ENCODE assay signal across 34 cellular contexts in the genomic region with DNA sequence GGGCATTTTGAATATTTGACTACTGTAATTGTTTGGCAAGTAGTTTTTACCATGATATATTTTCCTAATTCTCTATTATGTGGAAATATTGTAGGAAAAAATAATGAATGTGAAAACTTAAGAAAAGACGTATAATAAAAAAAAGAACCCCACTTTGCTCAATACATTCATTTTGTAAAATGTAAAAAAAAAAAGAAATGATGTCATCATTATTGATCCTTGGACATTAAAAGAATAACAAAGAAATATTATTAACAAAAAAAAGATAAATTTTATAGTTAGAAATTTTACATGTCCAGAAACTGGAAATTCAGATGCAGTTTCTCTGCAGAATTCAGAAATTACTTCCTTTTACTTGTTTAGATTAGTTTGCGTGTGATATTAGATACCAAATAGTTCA. TPM values are rescaled to one million over a fixed set of nuclear protein-coding genes. Genes with fewer than 3 reads are reported as not detected.
"Had no signal": no experiment of that assay in that cellular context is flagged by ENCODE, and none has a peak within 500 bp of the region (broad histone marks: within the 10 kb centered on the region; RNA-seq: fewer than 3 reads in every experiment).

No MANE protein-coding gene starts in this region.

- H3K27ac ChIP-seq: body of pancreas, breast epithelium, cardiac muscle cell, coronary artery, dorsolateral prefrontal cortex, epithelial cell of prostate, esophagus squamous epithelium, WERI-Rb-1 had no signal

- H3K36me3 ChIP-seq: adrenal gland, breast epithelium, cardiac muscle cell, esophagus squamous epithelium, WERI-Rb-1 had no signal

- ATAC-seq: activated CD4-positive, alpha-beta T cell treated with anti-CD3 and anti-CD28 coated beads for 36 hours; activated CD8-positive, alpha-beta memory T cell treated with anti-CD3 and anti-CD28 coated beads, Interleukin-2, amount 10 ng/mL, durations not matched to agents 7 days and 5 days; activated CD8-positive, alpha-beta T cell treated with anti-CD3 and anti-CD28 coated beads, Interleukin-2, amount 10 ng/mL, durations not matched to agents 7 days and 5 days; activated naive CD8-positive, alpha-beta T cell treated with anti-CD3 and anti-CD28 coated beads, Interleukin-2, amount 50 U/mL, for 24 hours; body of pancreas; T-helper 17 cell had no signal

- H3K9me3 ChIP-seq: adrenal gland, body of pancreas, breast epithelium, esophagus squamous epithelium had no signal

- DNase-seq: activated CD4-positive, alpha-beta memory T cell treated with anti-CD3 and anti-CD28 coated beads for 36 hours; activated CD4-positive, alpha-beta T cell treated with anti-CD3 and anti-CD28 coated beads for 36 hours; activated CD4-positive, alpha-beta T cell treated with anti-CD3 and anti-CD28 coated beads, Interleukin-2, amount 10 ng/mL, durations not matched to agents 24 days and 14 days; activated CD4-positive, CD25-positive, alpha-beta regulatory T cell; activated CD4-positive, CD25-positive, alpha-beta regulatory T cell treated with anti-CD3 and anti-CD28 coated beads, Interleukin-2, amount 50 U/mL, for 72 hours; activated CD8-positive, alpha-beta memory T cell treated with anti-CD3 and anti-CD28 coated beads, Interleukin-2, amount 10 ng/mL, durations not matched to agents 7 days and 5 days; activated CD8-positive, alpha-beta memory T cell treated with anti-CD3 and anti-CD28 coated beads, Interleukin-2, amount 50 U/mL, for 4 hours; activated CD8-positive, alpha-beta T cell treated with anti-CD3 and anti-CD28 coated beads, Interleukin-2, amount 10 ng/mL, durations not matched to agents 7 days and 5 days; activated effector memory CD4-positive, alpha-beta T cell treated with anti-CD3 and anti-CD28 coated beads, Interleukin-2, amount 50 U/mL, for 16 hours; activated naive CD4-positive, alpha-beta T cell treated with anti-CD3 and anti-CD28 coated beads for 36 hours; activated naive CD8-positive, alpha-beta T cell treated with anti-CD3 and anti-CD28 coated beads for 36 hours; activated naive CD8-positive, alpha-beta T cell treated with anti-CD3 and anti-CD28 coated beads, Interleukin-2, amount 50 U/mL, for 24 hours; activated T-cell treated with anti-CD3 and anti-CD28 coated beads, Interleukin-2, amount 50 U/mL, for 1 hour; activated T-cell treated with anti-CD3 and anti-CD28 coated beads, Interleukin-2, amount 50 U/mL, for 48 hours; adrenal gland; amygdala; aorta; body of pancreas; central memory CD4-positive, alpha-beta T cell; cerebellar nuclear complex; dorsolateral prefrontal cortex; effector memory CD4-positive, alpha-beta T cell; endodermal cell; esophagus squamous epithelium; foreskin melanocyte; head of caudate nucleus; T-helper 1 cell; T-helper 17 cell; T1000; WERI-Rb-1 had no signal

- H3K4me3 ChIP-seq: adrenal gland, body of pancreas, breast epithelium, cardiac muscle cell, coronary artery, dorsolateral prefrontal cortex, esophagus squamous epithelium had no signal

- H3K4me1 ChIP-seq: breast epithelium had no signal

- H3K27me3 ChIP-seq: adrenal gland, body of pancreas had no signal

RNA-seq across cellular contexts. Expression of gene GIPC2, which starts 5.2 kb away (rescaled TPM):
- total RNA-seq: activated CD4-positive, alpha-beta T cell treated with anti-CD3 and anti-CD28 coated beads, Interleukin-2, amount 10 ng/mL, durations not matched to agents 24 days and 14 days had no signal
- polyA plus RNA-seq: cardiac muscle cell had no signal
